8 cellular contexts compared by ENCODE assay signal in genomic region chr2:48248251-48248933, GRCh38.
DNase-seq lines count a peak whose midpoint lies in the region; ATAC-seq and TF ChIP-seq lines count a peak whose summit lies in the region.

No MANE protein-coding gene starts in this region.

- H3K4me1 Mint-ChIP-seq in natural killer cell = peaks cover 5% of the 10 kb centered on the region in 2 donors
- peaks cover 9% of the 10 kb centered on the region for H3K4me1 Mint-ChIP-seq in activated T-helper 2 cell treated with anti-CD3 and anti-CD28 coated beads, Interferon-gamma antibody, Interleukin-2, Interleukin-4, amounts not matched to agents 10 μg/mL and 5 μg/mL and 100 μg/mL, durations not matched to agents 14 hours and 24 hours and 36 hours (ENCODE audit: low read depth)

- H3K27ac ChIP-seq in WERI-Rb-1 = peak overlapping the region; percentile 50

- H3K36me3 Mint-ChIP-seq in natural killer cell = no peaks in the 10 kb centered on the region
- H3K36me3 Mint-ChIP-seq in activated T-helper 2 cell treated with anti-CD3 and anti-CD28 coated beads, Interferon-gamma antibody, Interleukin-2, Interleukin-4, amounts not matched to agents 10 μg/mL and 5 μg/mL and 100 μg/mL, durations not matched to agents 14 hours and 24 hours and 36 hours (ENCODE audit: low read depth) = no peaks in the 10 kb centered on the region

- peak; percentile 65 for DNase-seq in DMS79 (lab: John Stamatoyannopoulos, UW)
- DNase-seq in WERI-Rb-1 = no peak
- DNase-seq in iris pigment epithelial cell (ENCODE audit: low read depth) = peak; percentile 92
- no peak for DNase-seq in natural killer cell
- no peak for DNase-seq in inferior parietal cortex (ENCODE audit: extremely low spot score)
- DNase-seq in activated T-helper 2 cell treated with anti-CD3 and anti-CD28 coated beads, Interferon-gamma antibody, Interleukin-2, Interleukin-4, amounts not matched to agents 10 μg/mL and 5 μg/mL and 100 μg/mL, durations not matched to agents 14 hours and 24 hours and 36 hours (ENCODE audit: low spot score) = no peak

- H3K27me3 ChIP-seq in WERI-Rb-1 (ENCODE audit: insufficient read depth, low read depth, severe bottlenecking) = no peaks in the 10 kb centered on the region

- no peaks in the 10 kb centered on the region for H3K27me3 Mint-ChIP-seq in natural killer cell (ENCODE audit: low read depth in 2 of 2)
- peaks cover 5% of the 10 kb centered on the region for H3K27me3 Mint-ChIP-seq in activated T-helper 2 cell treated with anti-CD3 and anti-CD28 coated beads, Interferon-gamma antibody, Interleukin-2, Interleukin-4, amounts not matched to agents 10 μg/mL and 5 μg/mL and 100 μg/mL, durations not matched to agents 14 hours and 24 hours and 36 hours (ENCODE audit: low read depth)

- no peak for TF ChIP-seq CTCF in WERI-Rb-1 (IDR thresholded peaks at IDR 0.05; ENCODE audit: low read depth, low read length)
- TF ChIP-seq CTCF in natural killer cell (IDR thresholded peaks at IDR 0.05) = no peak

- H3K9me3 ChIP-seq in WERI-Rb-1 (ENCODE audit: severe bottlenecking) = no peaks in the 10 kb centered on the region

- H3K27ac Mint-ChIP-seq in natural killer cell = no peak overlapping the region
- H3K27ac Mint-ChIP-seq in activated T-helper 2 cell treated with anti-CD3 and anti-CD28 coated beads, Interferon-gamma antibody, Interleukin-2, Interleukin-4, amounts not matched to agents 10 μg/mL and 5 μg/mL and 100 μg/mL, durations not matched to agents 14 hours and 24 hours and 36 hours = no peak overlapping the region

- H3K4me3 Mint-ChIP-seq in natural killer cell = no peak overlapping the region
- no peak overlapping the region for H3K4me3 Mint-ChIP-seq in activated T-helper 2 cell treated with anti-CD3 and anti-CD28 coated beads, Interferon-gamma antibody, Interleukin-2, Interleukin-4, amounts not matched to agents 10 μg/mL and 5 μg/mL and 100 μg/mL, durations not matched to agents 14 hours and 24 hours and 36 hours (ENCODE audit: low read depth)

- peak; percentile 95 for ATAC-seq in GM21360 (IDR thresholded peaks at IDR 0.05; ENCODE audit: unreplicated experiment)
- peak; percentile 91 for ATAC-seq in HG03469 (IDR thresholded peaks at IDR 0.05; ENCODE audit: unreplicated experiment)
- ATAC-seq in natural killer cell = no peak

- no peaks in the 10 kb centered on the region for H3K36me3 ChIP-seq in WERI-Rb-1

- intact Hi-C loops in natural killer cell (cut with micrococcal nuclease) = no loop called here
- intact Hi-C loops in activated T-helper 2 cell treated with anti-CD3 and anti-CD28 coated beads, Interferon-gamma antibody, Interleukin-2, Interleukin-4, amounts not matched to agents 10 μg/mL and 5 μg/mL and 100 μg/mL, durations not matched to agents 14 hours and 24 hours and 36 hours (cut with micrococcal nuclease) = loop anchor here (1.0 to 2.0 kb wide), 2 partner anchors 65 to 172 kb away; no protein-coding TSS in a partner anchor

- H3K4me3 ChIP-seq in WERI-Rb-1 (ENCODE audit: low read depth, low read length) = 0 out of 2 replicates have a peak overlapping the region, but pooled peaks have one; percentile 8

- H3K9me3 Mint-ChIP-seq in natural killer cell = no peaks in the 10 kb centered on the region
- H3K9me3 Mint-ChIP-seq in activated T-helper 2 cell treated with anti-CD3 and anti-CD28 coated beads, Interferon-gamma antibody, Interleukin-2, Interleukin-4, amounts not matched to agents 10 μg/mL and 5 μg/mL and 100 μg/mL, durations not matched to agents 14 hours and 24 hours and 36 hours = no peaks in the 10 kb centered on the region

Comparison
In these comparisons a context has a peak if more than half of its experiments do, and no peak if none do; other contexts are left out.
1. DNase-seq: peak in DMS79 (single experiment) and iris pigment epithelial cell (single experiment); none in WERI-Rb-1 (single experiment), natural killer cell (single experiment), inferior parietal cortex (single experiment) and activated T-helper 2 cell treated with anti-CD3 and anti-CD28 coated beads, Interferon-gamma antibody, Interleukin-2, Interleukin-4, amounts not matched to agents 10 μg/mL and 5 μg/mL and 100 μg/mL, durations not matched to agents 14 hours and 24 hours and 36 hours (single experiment).
2. ATAC-seq: peak in GM21360 (single experiment) and HG03469 (single experiment); none in natural killer cell (0 of 3).